In genomic region chrX:23742174-23742692, GRCh38 we compare ENCODE assay signal across 8 cellular contexts. TPM values are rescaled to one million over a fixed set of nuclear protein-coding genes. Genes with fewer than 3 reads are reported as not detected.
DNase-seq lines count a peak whose midpoint lies in the region; ATAC-seq and TF ChIP-seq lines count a peak whose summit lies in the region.

No MANE protein-coding gene starts in this region.

- H2AFZ ChIP-seq in neural progenitor cell (replicated peaks) = peak overlapping the region; percentile 55

- no peaks in the 10 kb centered on the region for H3K9me3 Mint-ChIP-seq in activated T-helper 1 cell treated with anti-CD3 and anti-CD28 coated beads, Interleukin-12 subunit alpha, Interleukin-12 subunit beta, Interleukin-2, Interleukin-4 antibody, amounts not matched to agents 30 ng/mL and 10 ng/mL and 1 ng/mL, durations not matched to agents 14 hours and 24 hours and 36 hours
- H3K9me3 Mint-ChIP-seq in neural progenitor cell = no peaks in the 10 kb centered on the region

- peak; percentile 62 for DNase-seq in activated effector memory CD4-positive, alpha-beta T cell treated with anti-CD3 and anti-CD28 coated beads, Interleukin-2, amount 50 U/mL, for 16 hours
- no peak for DNase-seq in activated effector memory CD4-positive, alpha-beta T cell treated with Interleukin-2 at 50 U/mL for 16 hours
- DNase-seq in NAMALWA (ENCODE audit: low spot score) = peak; percentile 58
- no peak for DNase-seq in activated T-helper 1 cell treated with anti-CD3 and anti-CD28 coated beads, Interleukin-12 subunit alpha, Interleukin-12 subunit beta, Interleukin-2, Interleukin-4 antibody, amounts not matched to agents 30 ng/mL and 10 ng/mL and 1 ng/mL, durations not matched to agents 14 hours and 24 hours and 36 hours (ENCODE audit: low spot score)
- peak; percentile 78 for DNase-seq in fibroblast of villous mesenchyme (ENCODE audit: low read depth)
- peak; percentile 36 for DNase-seq in neural progenitor cell (ENCODE audit: low spot score)

- no peaks in the 10 kb centered on the region for H3K36me3 ChIP-seq in neural progenitor cell

- H3K4me1 Mint-ChIP-seq in activated T-helper 1 cell treated with anti-CD3 and anti-CD28 coated beads, Interleukin-12 subunit alpha, Interleukin-12 subunit beta, Interleukin-2, Interleukin-4 antibody, amounts not matched to agents 30 ng/mL and 10 ng/mL and 1 ng/mL, durations not matched to agents 14 hours and 24 hours and 36 hours (ENCODE audit: low read depth) = peaks cover 31% of the 10 kb centered on the region
- H3K4me1 Mint-ChIP-seq in neural progenitor cell = peaks cover 6% of the 10 kb centered on the region

- intact Hi-C loops in activated T-helper 1 cell treated with anti-CD3 and anti-CD28 coated beads, Interleukin-12 subunit alpha, Interleukin-12 subunit beta, Interleukin-2, Interleukin-4 antibody, amounts not matched to agents 30 ng/mL and 10 ng/mL and 1 ng/mL, durations not matched to agents 14 hours and 24 hours and 36 hours (cut with micrococcal nuclease) = loop anchor here (2.0 to 5.0 kb wide), 3 partner anchors 210 to 313 kb away; partner anchors contain the start of gene EIF2S3

- peak overlapping the region; percentile 93 for H3K4me3 Mint-ChIP-seq in activated T-helper 1 cell treated with anti-CD3 and anti-CD28 coated beads, Interleukin-12 subunit alpha, Interleukin-12 subunit beta, Interleukin-2, Interleukin-4 antibody, amounts not matched to agents 30 ng/mL and 10 ng/mL and 1 ng/mL, durations not matched to agents 14 hours and 24 hours and 36 hours
- peak overlapping the region; percentile 87 for H3K4me3 Mint-ChIP-seq in neural progenitor cell

- H3K27me3 Mint-ChIP-seq in activated T-helper 1 cell treated with anti-CD3 and anti-CD28 coated beads, Interleukin-12 subunit alpha, Interleukin-12 subunit beta, Interleukin-2, Interleukin-4 antibody, amounts not matched to agents 30 ng/mL and 10 ng/mL and 1 ng/mL, durations not matched to agents 14 hours and 24 hours and 36 hours (ENCODE audit: insufficient read depth) = no peaks in the 10 kb centered on the region
- H3K27me3 Mint-ChIP-seq in neural progenitor cell (ENCODE audit: insufficient read depth, low read depth) = peaks cover 2% of the 10 kb centered on the region

- H3K4me2 ChIP-seq in neural progenitor cell = peak overlapping the region; percentile 79

- no peak overlapping the region for H3K9ac ChIP-seq in neural progenitor cell

- no peak for TF ChIP-seq CTCF in fibroblast of villous mesenchyme (IDR thresholded peaks at IDR 0.05; ENCODE audit: insufficient read depth, low read depth, low read length)
- no peak for TF ChIP-seq CTCF in neural progenitor cell (IDR thresholded peaks at IDR 0.05)

- H3K27me3 ChIP-seq in neural progenitor cell = no peaks in the 10 kb centered on the region

- H3K4me3 ChIP-seq in fibroblast of villous mesenchyme (ENCODE audit: low read depth, low read length) (peak overlapping the region; percentile 76), neural progenitor cell (peak overlapping the region; percentile 55)

- no peak for ATAC-seq in GM21360 (IDR thresholded peaks at IDR 0.05; ENCODE audit: unreplicated experiment)
- no peak for ATAC-seq in GM21447 (IDR thresholded peaks at IDR 0.05; ENCODE audit: unreplicated experiment)

- H3K4me1 ChIP-seq in neural progenitor cell = no peaks in the 10 kb centered on the region

- peak overlapping the region; percentile 92 for H3K27ac Mint-ChIP-seq in activated T-helper 1 cell treated with anti-CD3 and anti-CD28 coated beads, Interleukin-12 subunit alpha, Interleukin-12 subunit beta, Interleukin-2, Interleukin-4 antibody, amounts not matched to agents 30 ng/mL and 10 ng/mL and 1 ng/mL, durations not matched to agents 14 hours and 24 hours and 36 hours
- H3K27ac Mint-ChIP-seq in neural progenitor cell = no peak overlapping the region

- H3K79me2 ChIP-seq in neural progenitor cell (ENCODE audit: low read depth) = peaks cover 25% of the 10 kb centered on the region

- H3F3A ChIP-seq in neural progenitor cell (ENCODE audit: low read depth) = peaks cover 10% of the 10 kb centered on the region

- H3K9me3 ChIP-seq in neural progenitor cell (ENCODE audit: low read depth) = no peaks in the 10 kb centered on the region

- peaks cover 1% of the 10 kb centered on the region for H3K36me3 Mint-ChIP-seq in activated T-helper 1 cell treated with anti-CD3 and anti-CD28 coated beads, Interleukin-12 subunit alpha, Interleukin-12 subunit beta, Interleukin-2, Interleukin-4 antibody, amounts not matched to agents 30 ng/mL and 10 ng/mL and 1 ng/mL, durations not matched to agents 14 hours and 24 hours and 36 hours (ENCODE audit: low read depth)
- H3K36me3 Mint-ChIP-seq in neural progenitor cell = no peaks in the 10 kb centered on the region

- H4K20me1 ChIP-seq in neural progenitor cell (ENCODE audit: low read depth) = no peaks in the 10 kb centered on the region

- H3K27ac ChIP-seq in neural progenitor cell = no peak overlapping the region

RNA-seq across cellular contexts. Expression of gene ACOT9, which starts 0.8 kb away (rescaled TPM):
- 58.3 and 60.3 TPM in 2 replicates for total RNA-seq in activated T-helper 1 cell treated with anti-CD3 and anti-CD28 coated beads, Interleukin-12 subunit alpha, Interleukin-12 subunit beta, Interleukin-2, Interleukin-4 antibody, amounts not matched to agents 30 ng/mL and 10 ng/mL and 1 ng/mL, durations not matched to agents 14 hours and 24 hours and 36 hours
- 69.5 and 72.8 TPM in 2 replicates for total RNA-seq in fibroblast of villous mesenchyme
- 32.4 and 52.7 TPM in 2 replicates for total RNA-seq in neural progenitor cell (ENCODE audit: low replicate concordance)

RNA-seq across cellular contexts. Expression of gene SAT1, which starts 40.7 kb away (rescaled TPM):
- total RNA-seq in activated T-helper 1 cell treated with anti-CD3 and anti-CD28 coated beads, Interleukin-12 subunit alpha, Interleukin-12 subunit beta, Interleukin-2, Interleukin-4 antibody, amounts not matched to agents 30 ng/mL and 10 ng/mL and 1 ng/mL, durations not matched to agents 14 hours and 24 hours and 36 hours = 71.8 and 74.8 TPM in 2 replicates
- total RNA-seq in fibroblast of villous mesenchyme (71.7 and 81.8 TPM in 2 replicates), neural progenitor cell (ENCODE audit: low replicate concordance) (110 and 168 TPM in 2 replicates)

Comparison
In these comparisons a context has a peak if more than half of its experiments do, and no peak if none do; other contexts are left out.
1. DNase-seq: peak in activated effector memory CD4-positive, alpha-beta T cell treated with anti-CD3 and anti-CD28 coated beads, Interleukin-2, amount 50 U/mL, for 16 hours (single experiment), NAMALWA (single experiment), fibroblast of villous mesenchyme (single experiment) and neural progenitor cell (single experiment); none in activated effector memory CD4-positive, alpha-beta T cell treated with Interleukin-2 at 50 U/mL for 16 hours (single experiment) and activated T-helper 1 cell treated with anti-CD3 and anti-CD28 coated beads, Interleukin-12 subunit alpha, Interleukin-12 subunit beta, Interleukin-2, Interleukin-4 antibody, amounts not matched to agents 30 ng/mL and 10 ng/mL and 1 ng/mL, durations not matched to agents 14 hours and 24 hours and 36 hours (single experiment).